1 cellular context compared by ENCODE assay signal in genomic region chr10:24848169-24848688, GRCh38.
TF ChIP-seq lines count a peak whose summit lies in the region.

No MANE protein-coding gene starts in this region.

TF ChIP-seq in endothelial cell of umbilical vein, 7 proteins besides CTCF, POLR2A, EP300 and RAD21 (continued from another document):
- TF ChIP-seq EZH2 (IDR thresholded peaks at IDR 0.05; ENCODE audit: borderline replicate concordance, low read depth, low read length, severe bottlenecking), result no peak
TF ChIP-seq in endothelial cell of umbilical vein: peak in this region for 0.
